In the genomic region with DNA sequence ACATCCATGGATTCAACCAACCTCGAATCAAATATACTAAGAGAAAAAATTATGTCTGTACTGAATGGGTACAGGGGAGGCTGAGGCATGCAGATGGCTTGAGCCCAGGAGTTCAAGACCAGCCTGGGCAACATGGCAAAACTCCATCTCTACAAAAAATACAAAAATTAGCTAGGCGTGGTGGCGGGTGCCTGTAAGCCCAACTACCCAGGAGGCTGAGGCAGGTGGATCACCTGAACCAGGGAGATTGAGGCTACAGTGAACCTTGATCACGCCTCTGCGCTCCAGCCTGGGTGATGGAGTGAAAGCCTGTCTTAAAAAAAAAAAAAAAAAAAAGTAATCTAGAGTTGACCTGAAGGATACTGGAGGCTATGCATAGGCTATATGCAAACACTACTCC, we compare ENCODE assay signal across 15 cellular contexts.
A peak's percentile ranks its signal among the peaks of the same experiment; 100 is the strongest.
DNase-seq lines count a peak whose midpoint lies in the region; TF ChIP-seq lines count a peak whose summit lies in the region.
"Had no signal": no experiment of that assay in that cellular context is flagged by ENCODE, and none has a peak within 500 bp of the region (broad histone marks: within the 10 kb centered on the region; RNA-seq: fewer than 3 reads in every experiment).

No MANE protein-coding gene starts in this region.

- no peak overlapping the region for H3K18ac ChIP-seq in H9 (ENCODE audit: insufficient read length, low read depth, low read length)

- no peaks in the 10 kb centered on the region for H4K20me1 ChIP-seq in H9 (ENCODE audit: control insufficient read depth, insufficient read depth, insufficient read length)
- H4K20me1 ChIP-seq: BLaER1 treated with 17β-estradiol and CSF1 and Interleukin-3, amounts not matched to agents 10 nM and 100 nM had no signal

- H3K27me3 ChIP-seq in H9 (ENCODE audit: insufficient read depth, low read length), result no peaks in the 10 kb centered on the region
- H3K27me3 ChIP-seq: BLaER1 treated with 17β-estradiol and CSF1 and Interleukin-3, amounts not matched to agents 10 nM and 100 nM had no signal

- H3K27me3 Mint-ChIP-seq in H9 (ENCODE audit: low read depth) (peaks cover 4% of the 10 kb centered on the region), progenitor cell of endocrine pancreas (peaks cover 7% of the 10 kb centered on the region), MCF 10A (ENCODE audit: insufficient read depth, unreplicated experiment) (no peaks in the 10 kb centered on the region)
- H3K27me3 Mint-ChIP-seq: CD4-positive, alpha-beta T cell; CD8-positive, alpha-beta memory T cell had no signal

- H3K79me1 ChIP-seq in H9 (ENCODE audit: insufficient read depth, low read depth, low read length, poor library complexity, severe bottlenecking), result no peaks in the 10 kb centered on the region

- H3K4me3 Mint-ChIP-seq in H9, result no peak overlapping the region
- no peak overlapping the region for H3K4me3 Mint-ChIP-seq in progenitor cell of endocrine pancreas (ENCODE audit: low read depth)
- H3K4me3 Mint-ChIP-seq in MCF 10A (ENCODE audit: unreplicated experiment), result no peak overlapping the region
- H3K4me3 Mint-ChIP-seq: CD14-positive monocyte; CD4-positive, alpha-beta T cell; CD8-positive, alpha-beta memory T cell; GM23338 had no signal

- H3K23me2 ChIP-seq in H9 (ENCODE audit: insufficient read length, low read depth, low read length, poor library complexity, severe bottlenecking), result no peaks in the 10 kb centered on the region

- no peak overlapping the region for H4K5ac ChIP-seq in H9 (ENCODE audit: insufficient read length, low read depth, low read length)

- no peaks in the 10 kb centered on the region for H3K9me3 Mint-ChIP-seq in H9
- H3K9me3 Mint-ChIP-seq in progenitor cell of endocrine pancreas (ENCODE audit: low read depth), result no peaks in the 10 kb centered on the region
- H3K9me3 Mint-ChIP-seq in MCF 10A (ENCODE audit: unreplicated experiment), result no peaks in the 10 kb centered on the region
- H3K9me3 Mint-ChIP-seq: CD14-positive monocyte; CD4-positive, alpha-beta T cell; CD8-positive, alpha-beta memory T cell; GM23338 had no signal

- no peak overlapping the region for H2BK5ac ChIP-seq in H9 (ENCODE audit: insufficient read length, low read length)

- no peak overlapping the region for H2BK120ac ChIP-seq in H9 (ENCODE audit: low read depth, low read length, poor library complexity, severe bottlenecking)

- no TSS peak for BruUV-seq in MCF 10A (replicated peaks; lab: Mats Ljungman, UMichigan)

- intact Hi-C loops in posterior vena cava (cut with DNase I), result no loop called here
- intact Hi-C loops in MCF 10A (cut with micrococcal nuclease), result no loop called here

- H3K4me1 Mint-ChIP-seq in H9, result peaks cover 26 to 33% of the 10 kb centered on the region in 2 experiments
- peaks cover 5% of the 10 kb centered on the region for H3K4me1 Mint-ChIP-seq in progenitor cell of endocrine pancreas (ENCODE audit: low read depth)
- no peaks in the 10 kb centered on the region for H3K4me1 Mint-ChIP-seq in MCF 10A (ENCODE audit: insufficient read depth, unreplicated experiment)

- POLR2A ChIA-PET in MCF 10A (lab: Yijun Ruan, JAX), result no interaction called here

- H3K27ac Mint-ChIP-seq in H9, result peak overlapping the region in 2 of 3 experiments; percentile 64 to 85; a peak in 2 of 7 replicates
- no peak overlapping the region for H3K27ac Mint-ChIP-seq in progenitor cell of endocrine pancreas
- no peak overlapping the region for H3K27ac Mint-ChIP-seq in MCF 10A (ENCODE audit: low read depth, unreplicated experiment)
- H3K27ac Mint-ChIP-seq: CD4-positive, alpha-beta T cell; CD8-positive, alpha-beta memory T cell; GM23338 had no signal

- H3K9me3 ChIP-seq in H9 (ENCODE audit: control insufficient read depth, low read depth, low read length), result no peaks in the 10 kb centered on the region
- H3K9me3 ChIP-seq: BLaER1 treated with 17β-estradiol and CSF1 and Interleukin-3, amounts not matched to agents 10 nM and 100 nM had no signal

- CTCF ChIA-PET in MCF 10A (lab: Yijun Ruan, JAX), result no interaction called here

- H3T11ph ChIP-seq in H9 (ENCODE audit: low read length), result no peak overlapping the region

- no peak overlapping the region for H4K8ac ChIP-seq in H9 (replicated peaks; ENCODE audit: insufficient read length, low read depth, low read length)

- H2BK12ac ChIP-seq in H9 (ENCODE audit: insufficient read length, low read depth, low read length), result no peak overlapping the region

- H3K4me2 ChIP-seq in H9 (ENCODE audit: insufficient read depth, insufficient read length, low read length), result no peak overlapping the region
- H3K4me2 ChIP-seq: BLaER1 treated with 17β-estradiol and CSF1 and Interleukin-3, amounts not matched to agents 10 nM and 100 nM; GM23338 had no signal

- H4K91ac ChIP-seq in H9 (ENCODE audit: insufficient read length, low read depth, low read length), result no peak overlapping the region

- DNase-seq in H9, result no peak
- peak; percentile 2 for DNase-seq in islet precursor cell
- DNase-seq in posterior vena cava (ENCODE audit: low spot score), result peak; percentile 60
- no peak for DNase-seq in DMS114 treated with DMSO at 0.1 percent for 48 hours (lab: John Stamatoyannopoulos, UW; ENCODE audit: unreplicated experiment)
- DNase-seq in progenitor cell of endocrine pancreas (ENCODE audit: low spot score, unreplicated experiment), result no peak
- DNase-seq in MCF 10A (ENCODE audit: unreplicated experiment), result no peak
- DNase-seq: CD4-positive, alpha-beta T cell; CD8-positive, alpha-beta memory T cell; DMS 273 treated with DMSO at 0.1 percent for 48 hours; DMS53; GF-D8; HCEC 1CT had no signal

- WGBS in H9 (ENCODE audit: extremely low coverage, insufficient read length, low lambda C conversion rate), result no CpG with 5 or more reads among the region's 5 CpGs

- peaks cover 0 to under 1% (median 0%) of the 10 kb centered on the region in 3 experiments; a peak in 1 of 7 replicates for H3K36me3 Mint-ChIP-seq in H9 (ENCODE audit: insufficient read depth in 1 of 3, low read depth in 3 of 3)
- H3K36me3 Mint-ChIP-seq in progenitor cell of endocrine pancreas (ENCODE audit: insufficient read depth), result no peaks in the 10 kb centered on the region
- H3K36me3 Mint-ChIP-seq in MCF 10A (ENCODE audit: insufficient read depth, unreplicated experiment), result no peaks in the 10 kb centered on the region

- H2AFZ ChIP-seq in H9 (ENCODE audit: low read length), result no peak overlapping the region
- H2AFZ ChIP-seq: GM23338 had no signal

- H3K4me1 ChIP-seq in H9 (ENCODE audit: insufficient read depth, low read length), result peaks cover 7% of the 10 kb centered on the region; the same call in 1 of the 2 replicates

- H3K27ac ChIP-seq in H9 (ENCODE audit: insufficient read length, low read depth, low read length), result no peak overlapping the region
- H3K27ac ChIP-seq: BLaER1 treated with 17β-estradiol and CSF1 and Interleukin-3, amounts not matched to agents 10 nM and 100 nM had no signal

- no peak overlapping the region for H3K4ac ChIP-seq in H9 (ENCODE audit: low read depth, low read length)

- H2AK5ac ChIP-seq in H9 (ENCODE audit: insufficient read length, low read length), result no peak overlapping the region

- H2BK20ac ChIP-seq in H9 (ENCODE audit: low read depth, low read length, poor library complexity, severe bottlenecking), result no peak overlapping the region

- H2BK15ac ChIP-seq in H9 (ENCODE audit: low read depth, low read length), result no peak overlapping the region

- H3K9ac ChIP-seq in H9 (ENCODE audit: extremely low read depth, insufficient read length, low read length), result no peak overlapping the region
- H3K9ac ChIP-seq: BLaER1 treated with 17β-estradiol and CSF1 and Interleukin-3, amounts not matched to agents 10 nM and 100 nM had no signal

- H3K79me2 ChIP-seq in H9 (ENCODE audit: insufficient read depth, low read length), result no peaks in the 10 kb centered on the region

- TF ChIP-seq CTCF in H9 (conservative IDR thresholded peaks at IDR 0.05), result no peak
- TF ChIP-seq CTCF in progenitor cell of endocrine pancreas (IDR thresholded peaks at IDR 0.05; ENCODE audit: unreplicated experiment), result no peak
- TF ChIP-seq CTCF in MCF 10A (IDR thresholded peaks at IDR 0.05; ENCODE audit: unreplicated experiment), result no peak

- H3K23ac ChIP-seq in H9 (ENCODE audit: insufficient read length, low read depth, low read length), result no peak overlapping the region

- no peak overlapping the region for H3K14ac ChIP-seq in H9 (ENCODE audit: insufficient read depth, low read length)

- H3K56ac ChIP-seq in H9 (ENCODE audit: insufficient read length, low read depth, low read length), result no peak overlapping the region

Comparison
In these comparisons a context has a peak if more than half of its experiments do, and no peak if none do; other contexts are left out.
1. DNase-seq: peak in islet precursor cell (single experiment) and posterior vena cava (single experiment); none in H9 (single experiment), DMS114 treated with DMSO at 0.1 percent for 48 hours (single experiment), progenitor cell of endocrine pancreas (single experiment) and MCF 10A (single experiment).
2. H3K27ac Mint-ChIP-seq: peak in H9 (2 of 3); none in progenitor cell of endocrine pancreas (single experiment) and MCF 10A (single experiment).